ENCODE assay signal across 9 cellular contexts in the genomic region with DNA sequence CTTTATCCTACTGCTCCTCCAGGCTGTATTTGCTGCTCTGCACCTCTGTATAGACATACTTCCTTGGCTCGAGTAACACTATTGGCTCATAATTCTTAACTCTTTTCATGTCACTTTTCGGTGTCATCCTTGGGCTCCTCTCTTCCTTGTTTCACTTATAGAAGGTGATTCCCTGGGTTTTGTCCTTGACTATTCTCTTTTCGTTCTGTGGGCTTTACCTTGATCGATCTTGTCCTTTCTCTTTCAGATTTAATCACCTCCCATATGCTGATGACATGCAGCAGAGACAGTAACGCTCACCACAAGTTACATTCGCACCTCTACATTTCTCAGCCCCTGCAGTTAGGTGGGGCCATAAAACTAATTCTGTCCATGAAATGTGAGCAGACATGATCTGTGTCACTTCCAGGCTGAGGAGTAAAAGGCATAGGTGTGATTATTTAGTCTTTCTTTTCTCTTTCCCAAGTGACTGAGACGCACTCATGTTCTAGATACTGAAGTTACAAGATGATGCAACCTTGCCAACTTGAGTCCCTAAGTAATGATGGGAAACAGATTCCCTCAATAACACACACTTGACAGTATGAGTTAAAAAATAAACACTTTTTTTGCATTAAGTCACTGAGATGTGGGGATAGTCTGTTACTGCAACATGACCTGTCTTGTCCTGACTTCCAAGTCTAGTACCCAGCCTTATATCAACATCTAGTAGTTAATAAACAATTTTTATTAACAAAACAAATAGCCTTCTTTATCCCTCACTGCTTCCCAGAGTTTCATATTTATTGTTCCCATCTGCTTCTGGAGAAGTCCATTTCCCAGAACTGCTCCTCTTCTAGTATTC. TPM values are rescaled to one million over a fixed set of nuclear protein-coding genes. Genes with fewer than 3 reads are reported as not detected.
DNase-seq lines count a peak whose midpoint lies in the region; ATAC-seq and TF ChIP-seq lines count a peak whose summit lies in the region.
"Had no signal": no experiment of that assay in that cellular context is flagged by ENCODE, and none has a peak within 500 bp of the region (broad histone marks: within the 10 kb centered on the region; RNA-seq: fewer than 3 reads in every experiment).

No MANE protein-coding gene starts in this region.

- ATAC-seq in GM18867 (IDR thresholded peaks at IDR 0.05; ENCODE audit: unreplicated experiment) (peak; percentile 81), GM21390 (IDR thresholded peaks at IDR 0.05; ENCODE audit: unreplicated experiment) (peak; percentile 71), HG03095 (IDR thresholded peaks at IDR 0.05; ENCODE audit: unreplicated experiment) (peak; percentile 78)

- H3K4me3 ChIP-seq in epithelial cell of esophagus (ENCODE audit: low read length) = no peak overlapping the region

- TF ChIP-seq CTCF in epithelial cell of esophagus (IDR thresholded peaks at IDR 0.05; ENCODE audit: insufficient read depth, low read depth, low read length, missing control alignments) = no peak

- DNase-seq in epithelial cell of esophagus (ENCODE audit: low read depth) (peak; percentile 50), dermis blood vessel endothelial cell (no peak), kidney glomerular epithelial cell (lab: John Stamatoyannopoulos, UW) (no peak)
- DNase-seq in stimulated activated naive CD4-positive, alpha-beta T cell treated with Interleukin-2 at 50 U/mL for 16 hours (lab: John Stamatoyannopoulos, UW) = no peak
- DNase-seq: DMS153 had no signal

RNA-seq across cellular contexts. Expression of a gene that starts 49.9 kb away (rescaled TPM):
- total RNA-seq in dermis blood vessel endothelial cell = not detected in 2 replicates
- total RNA-seq: natural killer cell treated with Interleukin-12 subunit alpha and Interleukin-12 subunit beta and Interleukin-15 and Interleukin-18, amount 100 ng/mL, for 72 hours had no signal
